Comparison of ENCODE assay signal across 7 cellular contexts in the genomic region with DNA sequence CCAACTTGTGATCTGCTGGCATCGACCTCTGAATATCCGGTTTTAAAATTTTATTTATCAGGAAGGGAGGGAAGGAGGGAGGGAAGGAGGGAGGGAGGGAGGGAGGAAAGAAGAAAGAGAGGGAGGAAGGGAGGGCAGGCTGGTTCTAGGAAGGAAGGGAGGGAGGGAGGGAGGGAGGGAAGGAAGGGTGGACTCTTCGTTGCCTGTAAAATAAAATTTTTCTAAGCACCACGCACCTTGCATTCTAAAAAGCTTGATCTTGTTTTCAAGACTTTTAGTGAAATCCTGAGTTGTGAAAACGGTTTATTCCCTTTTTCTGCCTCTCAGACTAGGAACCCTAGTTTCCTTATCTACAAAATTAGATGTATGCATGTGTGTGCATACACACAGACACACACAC.
"Had no signal": no experiment of that assay in that cellular context is flagged by ENCODE, and none has a peak within 500 bp of the region (broad histone marks: within the 10 kb centered on the region; RNA-seq: fewer than 3 reads in every experiment).

No MANE protein-coding gene starts in this region.

- H3K4me1 Mint-ChIP-seq: IgD-negative memory B cell had no signal

- H3K27me3 Mint-ChIP-seq: IgD-negative memory B cell had no signal

- DNase-seq: IMR-90, KBM-7, KG1 had no signal

- H3K27ac Mint-ChIP-seq: IgD-negative memory B cell had no signal

- H3K9ac ChIP-seq: KMS-11 had no signal

- H3K4me3 Mint-ChIP-seq: IgD-negative memory B cell had no signal

- H3K27ac ChIP-seq: HL-60, KMS-11 had no signal

- H3K36me3 Mint-ChIP-seq: IgD-negative memory B cell had no signal

- FAIRE-seq: HTR-8/SVneo had no signal

- H3K4me2 ChIP-seq: KMS-11 had no signal
